ENCODE assay signal across 8 cellular contexts in genomic region chr2:190718652-190719526, GRCh38.
A peak's percentile ranks its signal among the peaks of the same experiment; 100 is the strongest.
DNase-seq lines count a peak whose midpoint lies in the region; ATAC-seq and TF ChIP-seq lines count a peak whose summit lies in the region.

No MANE protein-coding gene starts in this region.

- peak; percentile 6 for TF ChIP-seq EP300 in stomach (IDR thresholded peaks at IDR 0.05)

- no peak overlapping the region for H3K27ac ChIP-seq in stomach

- DNase-seq in GM03348 (ENCODE audit: low spot score), result peak; percentile 66
- DNase-seq in HT-29 (ENCODE audit: low spot score), result peak; percentile 81
- DNase-seq in activated naive CD4-positive, alpha-beta T cell treated with anti-CD3 and anti-CD28 coated beads for 36 hours, result peak; percentile 93
- peak in 1 of 2 donors; percentile 29 for DNase-seq in left colon
- DNase-seq in stomach, result peak; percentile 41
- no peak for DNase-seq in NCI-H187 (lab: John Stamatoyannopoulos, UW)
- DNase-seq in NCI-H345 treated with DMSO at 0.1 percent for 48 hours (lab: John Stamatoyannopoulos, UW; ENCODE audit: unreplicated experiment), result no peak

- no peak for TF ChIP-seq POLR2A in stomach (IDR thresholded peaks at IDR 0.05)

- H3K9me3 ChIP-seq in stomach, result no peaks in the 10 kb centered on the region

- TF ChIP-seq CTCF in stomach (IDR thresholded peaks at IDR 0.05), result no peak

- 34 to 53% (median 39%) methylated on average over 7 of the region's 7 CpGs for WGBS in stomach, 5 donors

- no peaks in the 10 kb centered on the region for H3K36me3 Mint-ChIP-seq in activated naive CD4-positive, alpha-beta T cell treated with anti-CD3 and anti-CD28 coated beads for 36 hours (ENCODE audit: low read depth)

- no peaks in the 10 kb centered on the region for H3K9me3 Mint-ChIP-seq in activated naive CD4-positive, alpha-beta T cell treated with anti-CD3 and anti-CD28 coated beads for 36 hours

- ATAC-seq in GM21529 (IDR thresholded peaks at IDR 0.05; ENCODE audit: unreplicated experiment) (peak; percentile 63), left colon (peak; percentile 71)

- no peaks in the 10 kb centered on the region for H3K27me3 Mint-ChIP-seq in activated naive CD4-positive, alpha-beta T cell treated with anti-CD3 and anti-CD28 coated beads for 36 hours (ENCODE audit: low read depth)

- CTCF ChIA-PET in activated naive CD4-positive, alpha-beta T cell treated with anti-CD3 and anti-CD28 coated beads for 36 hours (lab: Charles Lee), result interaction anchor here (1.3 to 1.9 kb wide), 3 partner anchors 38 to 84 kb away, joined by 3 to 7 read pairs (median 5); no protein-coding TSS in a partner anchor

- peak overlapping the region; percentile 0 for H3K4me3 Mint-ChIP-seq in activated naive CD4-positive, alpha-beta T cell treated with anti-CD3 and anti-CD28 coated beads for 36 hours

- H3K4me3 ChIP-seq in stomach, result no peak overlapping the region

- peaks cover 65% of the 10 kb centered on the region for H3K4me1 Mint-ChIP-seq in activated naive CD4-positive, alpha-beta T cell treated with anti-CD3 and anti-CD28 coated beads for 36 hours (ENCODE audit: low read depth)

- H3K4me1 ChIP-seq in stomach, result peaks cover 0 to 8% (median 4%) of the 10 kb centered on the region in 4 donors

- H3K27ac Mint-ChIP-seq in activated naive CD4-positive, alpha-beta T cell treated with anti-CD3 and anti-CD28 coated beads for 36 hours, result peak overlapping the region; percentile 60

- intact Hi-C loops in activated naive CD4-positive, alpha-beta T cell treated with anti-CD3 and anti-CD28 coated beads for 36 hours (cut with micrococcal nuclease), result loop anchor here (1.0 to 2.0 kb wide), 7 partner anchors 24 to 432 kb away; partner anchors contain the start of gene STAT4
- intact Hi-C loops in left colon (cut with DNase I, micrococcal nuclease) (no loop called here), stomach (cut with DNase I; ENCODE audit: low total_unique reads) (no loop called here)

- no peaks in the 10 kb centered on the region for H3K36me3 ChIP-seq in stomach

- no peaks in the 10 kb centered on the region for H3K27me3 ChIP-seq in stomach

Comparison
In these comparisons a context has a peak if more than half of its experiments do, and no peak if none do; other contexts are left out.
1. DNase-seq: peak in GM03348 (single experiment), HT-29 (single experiment), activated naive CD4-positive, alpha-beta T cell treated with anti-CD3 and anti-CD28 coated beads for 36 hours (single experiment) and stomach (single experiment); none in NCI-H187 (0 of 2) and NCI-H345 treated with DMSO at 0.1 percent for 48 hours (single experiment).